10 cellular contexts compared by ENCODE assay signal in the genomic region with DNA sequence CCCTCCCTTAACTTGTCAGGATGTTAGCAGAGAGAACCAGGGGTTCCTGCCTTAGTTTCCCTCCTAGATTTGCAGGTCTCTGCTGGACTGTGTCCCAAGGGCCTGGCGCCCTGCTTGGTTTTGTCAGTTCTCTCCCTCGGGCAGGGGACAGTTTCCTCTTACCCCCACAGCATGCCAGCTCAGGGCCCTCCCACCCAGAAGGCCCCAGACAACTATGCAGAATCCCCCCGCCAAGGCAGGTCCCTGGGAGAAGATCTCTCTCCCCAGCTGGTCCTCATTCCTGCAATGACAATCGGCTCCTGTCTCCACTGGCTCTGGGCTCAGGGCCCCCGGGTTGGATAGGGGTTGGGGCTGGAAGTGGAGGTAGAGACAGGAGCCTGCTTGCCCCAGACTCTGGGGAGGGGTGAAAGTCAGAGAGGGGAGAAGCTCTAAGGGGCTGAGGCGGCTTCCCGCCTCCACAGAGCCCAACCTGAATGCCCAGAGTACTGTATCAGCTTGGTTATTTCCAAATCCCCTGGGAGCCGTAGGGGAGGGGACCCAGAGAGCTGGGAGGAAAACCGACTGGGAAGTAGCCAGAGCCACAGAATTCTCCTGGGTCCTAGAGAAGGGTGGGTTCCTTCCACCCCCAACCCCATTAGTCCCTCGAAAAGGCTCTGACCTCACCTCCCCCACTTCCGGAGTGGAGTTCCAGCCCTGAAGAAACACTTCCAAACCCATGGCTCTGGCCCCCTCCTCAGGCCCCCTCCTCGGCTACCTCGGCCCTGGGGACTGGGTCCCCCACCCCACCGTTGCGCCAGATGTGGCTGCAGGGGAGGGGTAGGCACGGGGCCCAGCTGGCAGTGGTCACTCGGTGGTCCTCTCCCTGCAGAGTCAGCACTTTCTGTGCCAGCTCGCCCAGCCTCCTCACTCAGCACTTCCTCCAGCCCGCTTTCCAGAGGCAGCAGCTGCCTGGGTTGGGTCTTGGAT. TPM values are rescaled to one million over a fixed set of nuclear protein-coding genes. Genes with fewer than 3 reads are reported as not detected.
DNase-seq lines count a peak whose midpoint lies in the region; ATAC-seq, FAIRE-seq and TF ChIP-seq lines count a peak whose summit lies in the region.
"Had no signal": no experiment of that assay in that cellular context is flagged by ENCODE, and none has a peak within 500 bp of the region (broad histone marks: within the 10 kb centered on the region; RNA-seq: fewer than 3 reads in every experiment).

No MANE protein-coding gene starts in this region.

- no peaks in the 10 kb centered on the region for H3K79me2 ChIP-seq in HepG2 (ENCODE audit: insufficient read depth, low read length)

- H3K4me3 ChIP-seq in HepG2 (replicated peaks in 1 of 3; ENCODE audit: insufficient read depth in 1 of 3, low read depth in 2 of 3, low read length in 3 of 3) (no peak overlapping the region), right lobe of liver (no peak overlapping the region), astrocyte of the cerebellum (ENCODE audit: low read depth, low read length) (no peak overlapping the region), kidney (ENCODE audit: low read length in 2 of 2) (peak overlapping the region in 1 of 2 donors; percentile 13), vagina (peak overlapping the region; percentile 21 to 32)

- no peak for TF ChIP-seq RAD21 in HepG2 (CRISPR knock-in tag; IDR thresholded peaks at IDR 0.05)

- no TSS peak for BruUV-seq in HepG2 (replicated peaks; lab: Mats Ljungman, UMichigan)

- DNase-seq in HepG2 (ENCODE audit: low spot score) (no peak), right lobe of liver (no peak), astrocyte of the cerebellum (ENCODE audit: low read depth) (peak; percentile 50), kidney (peak; percentile 85), vagina (ENCODE audit: extremely low spot score in 2 of 2) (no peak), C1 segment of cervical spinal cord (lab: John Stamatoyannopoulos, UW) (no peak), CD1c-positive myeloid dendritic cell (ENCODE audit: extremely low spot score) (no peak)
- DNase-seq in stimulated activated CD4-positive, alpha-beta T cell treated with anti-CD3 and anti-CD28 coated beads, Interleukin-1b, Interleukin-23, amount 100 ng/mL, for 48 hours, result no peak
- DNase-seq: DND-41 had no signal

- POLR2A ChIA-PET in HepG2 (lab: Yijun Ruan, JAX), result no interaction called here

- H3K36me3 ChIP-seq in HepG2 (replicated peaks in 1 of 2; ENCODE audit: control insufficient read depth in 1 of 2, insufficient read depth in 2 of 2, low read length in 2 of 2) (no peaks in the 10 kb centered on the region), right lobe of liver (no peaks in the 10 kb centered on the region), kidney (ENCODE audit: control insufficient read depth in 1 of 2, insufficient read depth in 2 of 2, low read length in 2 of 2) (no peaks in the 10 kb centered on the region), vagina (no peaks in the 10 kb centered on the region)

- FAIRE-seq in HepG2 (lab: Jason Lieb, UNC) (no peak), kidney (lab: Jason Lieb, UNC) (no peak)

- H3K4me2 ChIP-seq in HepG2 (ENCODE audit: low read depth, low read length), result no peak overlapping the region

- peaks cover 3 to 45% of the 10 kb centered on the region in 2 experiments; a peak in 3 of 5 replicates for H3K27me3 ChIP-seq in HepG2 (ENCODE audit: control insufficient read depth in 1 of 2, insufficient read depth in 2 of 2, low read length in 2 of 2)
- peaks cover 0 to 3% of the 10 kb centered on the region in 2 donors for H3K27me3 ChIP-seq in right lobe of liver
- no peaks in the 10 kb centered on the region for H3K27me3 ChIP-seq in vagina

- CTCF ChIA-PET in HepG2 (lab: Yijun Ruan, JAX; ENCODE audit: low intra/inter-chr PET ratio, low total read pairs), result no interaction called here

- H3K4me1 ChIP-seq in HepG2 (ENCODE audit: insufficient read depth, low read length) (peaks cover 6% of the 10 kb centered on the region; the same call in 1 of the 2 replicates), right lobe of liver (no peaks in the 10 kb centered on the region), kidney (ENCODE audit: control insufficient read depth in 1 of 2, insufficient read depth in 1 of 2, low read depth in 1 of 2, low read length in 2 of 2) (peaks cover 16 to 32% of the 10 kb centered on the region in 2 donors), vagina (peaks cover 53% of the 10 kb centered on the region)

- no peaks in the 10 kb centered on the region for H4K20me1 ChIP-seq in HepG2 (ENCODE audit: insufficient read depth, low read length)

- H3K9ac ChIP-seq in HepG2 (ENCODE audit: insufficient read depth, low read depth, low read length), result no peak overlapping the region
- no peak overlapping the region for H3K9ac ChIP-seq in kidney (ENCODE audit: low read length in 2 of 2)

- no peak overlapping the region for H2AFZ ChIP-seq in HepG2 (ENCODE audit: low read length)

- intact Hi-C loops in HepG2 (cut with micrococcal nuclease; ENCODE audit: unreplicated experiment) (no loop called here), right lobe of liver (cut with DNase I) (no loop called here), kidney (cut with DNase I) (no loop called here), vagina (cut with DNase I) (no loop called here)

- H3K9me3 ChIP-seq in HepG2 (ENCODE audit: low read length), result no peaks in the 10 kb centered on the region
- H3K9me3 ChIP-seq in right lobe of liver, result no peaks in the 10 kb centered on the region
- H3K9me3 ChIP-seq in kidney (ENCODE audit: control insufficient read depth in 1 of 2, low read length in 2 of 2), result no peaks in the 10 kb centered on the region
- H3K9me3 ChIP-seq in vagina, result no peaks in the 10 kb centered on the region

- TF ChIP-seq EP300 in HepG2 (IDR thresholded peaks at IDR 0.05; ENCODE audit: low read depth in 2 of 2, low read length in 2 of 2), result no peak
- no peak for TF ChIP-seq EP300 in HepG2 (CRISPR knock-in tag; IDR thresholded peaks at IDR 0.05; ENCODE audit: borderline replicate concordance)

- in situ Hi-C loops in HepG2 (cut with HindIII; ENCODE audit: extremely low pct_ligation_motif_present, low pct_unique_long_range_greater_than_20kb), result no loop called here
- in situ Hi-C loops in astrocyte of the cerebellum (cut with HindIII; ENCODE audit: low sequenced_read_pairs), result loop anchor here (5.0 kb wide), 1 partner anchor 75 kb away; no protein-coding TSS in a partner anchor

- ATAC-seq in HepG2 (no peak), right lobe of liver (no peak)

- no peak for TF ChIP-seq CTCF in HepG2 (CRISPR knock-in tag; IDR thresholded peaks at IDR 0.05)
- TF ChIP-seq CTCF in right lobe of liver (IDR thresholded peaks at IDR 0.05), result no peak
- TF ChIP-seq CTCF in astrocyte of the cerebellum (IDR thresholded peaks at IDR 0.05; ENCODE audit: low read depth, low read length, missing control alignments), result no peak
- TF ChIP-seq CTCF in kidney (IDR thresholded peaks at IDR 0.05; ENCODE audit: borderline replicate concordance, extremely low read depth, insufficient read depth), result no peak
- TF ChIP-seq CTCF in vagina (IDR thresholded peaks at IDR 0.05), result no peak

- H3K27ac ChIP-seq in HepG2 (ENCODE audit: extremely low read length, insufficient read depth, low read length), result no peak overlapping the region
- H3K27ac ChIP-seq in right lobe of liver, result no peak overlapping the region
- H3K27ac ChIP-seq in kidney (ENCODE audit: low read depth in 2 of 2, low read length in 2 of 2), result peak overlapping the region; percentile 49 to 63
- peak overlapping the region; percentile 87 for H3K27ac ChIP-seq in vagina

- TF ChIP-seq POLR2A in HepG2 (IDR thresholded peaks at IDR 0.05; ENCODE audit: insufficient read depth in 1 of 2, low read depth in 2 of 2, low read length in 2 of 2), result no peak
- TF ChIP-seq POLR2A in right lobe of liver (IDR thresholded peaks at IDR 0.05), result no peak
- TF ChIP-seq POLR2A in vagina (IDR thresholded peaks at IDR 0.05), result no peak

- WGBS in HepG2 (ENCODE audit: low lambda C conversion rate), result 8% methylated on average over 16 of the region's 19 CpGs
- 17% methylated on average over 8 of the region's 19 CpGs for WGBS in right lobe of liver (ENCODE audit: insufficient coverage, low coverage, low lambda C conversion rate, missing lambda C conversion rate)

RNA-seq across cellular contexts. Expression of gene LOXL1, which starts 3.8 kb away (rescaled TPM):
- 0.51 TPM in 1 of 2 replicates, not detected in the other for total RNA-seq in HepG2 (2016; rRNA removed; fragmentation: Illumina TruSeq; extraction: Trizol)
- total RNA-seq in HepG2 (2016; cell fraction: cytosol; rRNA removed; fragmentation: Illumina TruSeq; extraction: Trizol; ENCODE audit: low read depth), result 0.10 TPM in 1 of 2 replicates, not detected in the other
- total RNA-seq in HepG2 (2016; cell fraction: insoluble cytoplasmic fraction; rRNA removed; fragmentation: Illumina TruSeq; extraction: Trizol), result 0.30 and 0.40 TPM in 2 replicates
- 0.46 and 0.69 TPM in 2 replicates for total RNA-seq in HepG2 (2016; cell fraction: membrane; rRNA removed; fragmentation: Illumina TruSeq; extraction: Trizol)
- total RNA-seq in HepG2 (2016; cell fraction: nucleus; rRNA removed; fragmentation: Illumina TruSeq; extraction: Trizol), result 0.47 TPM in 1 of 2 replicates, not detected in the other
- polyA plus RNA-seq in HepG2 (2011; rRNA removed), result 0.16 and 1.3 TPM in 2 replicates
- polyA plus RNA-seq in HepG2 (2011; cell fraction: cytosol; rRNA removed), result 0.58 and 0.69 TPM in 2 replicates
- polyA plus RNA-seq in HepG2 (2011; cell fraction: nucleus; rRNA removed), result 0.35 and 0.80 TPM in 2 replicates
- polyA plus RNA-seq in HepG2 (2012), result not detected in 2 replicates
- 0.31 and 0.33 TPM in 2 replicates for polyA plus RNA-seq in HepG2 (2016; cell fraction: cytosol; fragmentation: Illumina TruSeq; extraction: Trizol; ENCODE audit: low read depth)
- polyA plus RNA-seq in HepG2 (2016; cell fraction: insoluble cytoplasmic fraction; fragmentation: Illumina TruSeq; extraction: Trizol; ENCODE audit: low read depth), result 0.39 TPM in 1 of 2 replicates, not detected in the other
- polyA plus RNA-seq in HepG2 (2016; cell fraction: membrane; fragmentation: Illumina TruSeq; extraction: Trizol; ENCODE audit: low read depth), result 0.41 and 0.76 TPM in 2 replicates
- 0.92 and 1.1 TPM in 2 replicates for polyA plus RNA-seq in HepG2 (2016; cell fraction: nucleus; fragmentation: Illumina TruSeq; extraction: Trizol; ENCODE audit: insufficient read depth, low read depth)
- 0.30 and 1.4 TPM in 2 replicates for polyA minus RNA-seq in HepG2 (2011; rRNA and poly(A)+ RNA removed; ENCODE audit: low replicate concordance)
- 0.26 TPM in 1 of 2 replicates, not detected in the other for polyA minus RNA-seq in HepG2 (2011; cell fraction: cytosol; rRNA and poly(A)+ RNA removed)
- 0.39 TPM in 1 of 2 replicates, not detected in the other for polyA minus RNA-seq in HepG2 (2011; cell fraction: nucleus; rRNA and poly(A)+ RNA removed)
- total RNA-seq in right lobe of liver, result 1 to 10 TPM in 3 of 6 experiments, under 1 TPM in 3; 0.29 to 2.3 (median 0.83) TPM
- total RNA-seq in kidney, result 33.2 TPM
- polyA plus RNA-seq in kidney (ENCODE audit: insufficient read depth, low read depth, low replicate concordance), result 35.1 TPM
- total RNA-seq in vagina, result 29.0 TPM

RNA-seq across cellular contexts. Expression of gene TBC1D21, which starts 49.1 kb away (rescaled TPM):
- total RNA-seq in HepG2 (2016; rRNA removed; fragmentation: Illumina TruSeq; extraction: Trizol) (not detected in 2 replicates), right lobe of liver (not detected), kidney (not detected), vagina (not detected)
- total RNA-seq in HepG2 (2016; cell fraction: cytosol; rRNA removed; fragmentation: Illumina TruSeq; extraction: Trizol; ENCODE audit: low read depth), result not detected in 2 replicates
- total RNA-seq in HepG2 (2016; cell fraction: insoluble cytoplasmic fraction; rRNA removed; fragmentation: Illumina TruSeq; extraction: Trizol), result not detected in 2 replicates
- total RNA-seq in HepG2 (2016; cell fraction: membrane; rRNA removed; fragmentation: Illumina TruSeq; extraction: Trizol), result not detected in 2 replicates
- total RNA-seq in HepG2 (2016; cell fraction: nucleus; rRNA removed; fragmentation: Illumina TruSeq; extraction: Trizol), result not detected in 2 replicates
- polyA plus RNA-seq in HepG2 (2011; rRNA removed) (not detected in 2 replicates), kidney (ENCODE audit: insufficient read depth, low read depth, low replicate concordance) (not detected)
- not detected in 2 replicates for polyA plus RNA-seq in HepG2 (2011; cell fraction: cytosol; rRNA removed)
- polyA plus RNA-seq in HepG2 (2011; cell fraction: nucleus; rRNA removed), result not detected in 2 replicates
- not detected in 2 replicates for polyA plus RNA-seq in HepG2 (2012)
- polyA plus RNA-seq in HepG2 (2016; cell fraction: cytosol; fragmentation: Illumina TruSeq; extraction: Trizol; ENCODE audit: low read depth), result not detected in 2 replicates
- not detected in 2 replicates for polyA plus RNA-seq in HepG2 (2016; cell fraction: insoluble cytoplasmic fraction; fragmentation: Illumina TruSeq; extraction: Trizol; ENCODE audit: low read depth)
- polyA plus RNA-seq in HepG2 (2016; cell fraction: membrane; fragmentation: Illumina TruSeq; extraction: Trizol; ENCODE audit: low read depth), result not detected in 2 replicates
- polyA plus RNA-seq in HepG2 (2016; cell fraction: nucleus; fragmentation: Illumina TruSeq; extraction: Trizol; ENCODE audit: insufficient read depth, low read depth), result not detected in 2 replicates
- not detected in 2 replicates for polyA minus RNA-seq in HepG2 (2011; rRNA and poly(A)+ RNA removed; ENCODE audit: low replicate concordance)
- polyA minus RNA-seq in HepG2 (2011; cell fraction: cytosol; rRNA and poly(A)+ RNA removed), result not detected in 2 replicates
- not detected in 2 replicates for polyA minus RNA-seq in HepG2 (2011; cell fraction: nucleus; rRNA and poly(A)+ RNA removed)
- total RNA-seq: mononuclear cell had no signal

Comparison
In these comparisons a context has a peak if more than half of its experiments do, and no peak if none do; other contexts are left out.
1. DNase-seq: peak in astrocyte of the cerebellum (single experiment) and kidney (single experiment); none in HepG2 (single experiment), right lobe of liver (0 of 3), vagina (0 of 2), C1 segment of cervical spinal cord (0 of 14), CD1c-positive myeloid dendritic cell (single experiment) and stimulated activated CD4-positive, alpha-beta T cell treated with anti-CD3 and anti-CD28 coated beads, Interleukin-1b, Interleukin-23, amount 100 ng/mL, for 48 hours (single experiment).
2. H3K27ac ChIP-seq: peak in kidney (2 of 2) and vagina (single experiment); none in HepG2 (single experiment) and right lobe of liver (0 of 3).
3. H3K4me3 ChIP-seq: peak in vagina (2 of 2); none in HepG2 (0 of 3), right lobe of liver (0 of 3) and astrocyte of the cerebellum (single experiment).